27 cellular contexts compared by ENCODE assay signal in genomic region chr15:90145761-90146160, GRCh38.
"Had no signal": no experiment of that assay in that cellular context is flagged by ENCODE, and none has a peak within 500 bp of the region (broad histone marks: within the 10 kb centered on the region; RNA-seq: fewer than 3 reads in every experiment).

No MANE protein-coding gene starts in this region.

- DNase-seq: activated CD4-positive, alpha-beta T cell treated with anti-CD3 and anti-CD28 coated beads for 36 hours; activated CD4-positive, alpha-beta T cell treated with anti-CD3 and anti-CD28 coated beads, Interleukin-2, amount 50 U/mL, for 48 hours; activated CD4-positive, CD25-positive, alpha-beta regulatory T cell; activated CD8-positive, alpha-beta memory T cell treated with anti-CD3 and anti-CD28 coated beads for 24 hours; activated effector memory CD4-positive, alpha-beta T cell treated with Interleukin-2 at 50 U/mL for 16 hours; activated naive CD4-positive, alpha-beta T cell treated with Interleukin-2 at 50 U/mL for 16 hours; activated naive CD8-positive, alpha-beta T cell treated with anti-CD3 and anti-CD28 coated beads, Interleukin-2, amount 10 ng/mL, durations not matched to agents 7 days and 5 days; amygdala; central memory CD4-positive, alpha-beta T cell; foreskin keratinocyte; heart right ventricle; kidney glomerular epithelial cell; mesendoderm; psoas muscle; stimulated activated CD4-positive, alpha-beta T cell treated with anti-CD3 and anti-CD28 coated beads, Interleukin-15, amount 100 ng/mL, for 24 hours; stimulated activated CD4-positive, alpha-beta T cell treated with anti-CD3 and anti-CD28 coated beads, Interleukin-2, amount 100 ng/mL, for 24 hours; stimulated activated naive CD4-positive, alpha-beta T cell; T-helper 17 cell; T1000; transverse colon had no signal

- H3K4me3 Mint-ChIP-seq: activated CD4-positive, alpha-beta T cell treated with anti-CD3 and anti-CD28 coated beads for 36 hours; activated naive CD8-positive, alpha-beta T cell treated with anti-CD3 and anti-CD28 coated beads, Interleukin-2, amount 10 ng/mL, durations not matched to agents 7 days and 5 days; dendritic cell treated with granulocyte-macrophage colony-stimulating factor and Interleukin-4, amounts not matched to agents 40 ng/mL and 50 ng/mL, for 4 days; natural killer cell treated with Interleukin-12 subunit alpha and Interleukin-12 subunit beta and Interleukin-15 and Interleukin-18, amount 100 ng/mL, for 72 hours; T-helper 17 cell had no signal

- H3K36me3 ChIP-seq: breast epithelium, esophagus muscularis mucosa, heart right ventricle, transverse colon had no signal

- H3K9me3 Mint-ChIP-seq: dendritic cell treated with granulocyte-macrophage colony-stimulating factor and Interleukin-4, amounts not matched to agents 40 ng/mL and 50 ng/mL, for 4 days; natural killer cell treated with Interleukin-12 subunit alpha and Interleukin-12 subunit beta and Interleukin-15 and Interleukin-18, amount 100 ng/mL, for 72 hours had no signal

- H3K27ac Mint-ChIP-seq: activated CD4-positive, alpha-beta T cell treated with anti-CD3 and anti-CD28 coated beads for 36 hours; activated naive CD8-positive, alpha-beta T cell treated with anti-CD3 and anti-CD28 coated beads, Interleukin-2, amount 10 ng/mL, durations not matched to agents 7 days and 5 days; dendritic cell treated with granulocyte-macrophage colony-stimulating factor and Interleukin-4, amounts not matched to agents 40 ng/mL and 50 ng/mL, for 4 days; T-helper 17 cell had no signal

- H3K27me3 Mint-ChIP-seq: activated CD4-positive, alpha-beta T cell treated with anti-CD3 and anti-CD28 coated beads for 36 hours; natural killer cell treated with Interleukin-12 subunit alpha and Interleukin-12 subunit beta and Interleukin-15 and Interleukin-18, amount 100 ng/mL, for 72 hours; T-helper 17 cell had no signal

- H3K4me3 ChIP-seq: breast epithelium, esophagus muscularis mucosa, heart right ventricle, lung, psoas muscle, smooth muscle cell, transverse colon had no signal

- H3K36me3 Mint-ChIP-seq: natural killer cell treated with Interleukin-12 subunit alpha and Interleukin-12 subunit beta and Interleukin-15 and Interleukin-18, amount 100 ng/mL, for 72 hours had no signal

- H3K9me3 ChIP-seq: breast epithelium, esophagus muscularis mucosa, heart right ventricle, psoas muscle, transverse colon had no signal

- H3K4me1 ChIP-seq: breast epithelium, foreskin keratinocyte had no signal

- H3K27me3 ChIP-seq: breast epithelium, esophagus muscularis mucosa, foreskin keratinocyte, heart right ventricle, transverse colon had no signal

- H3K27ac ChIP-seq: breast epithelium, esophagus muscularis mucosa, foreskin keratinocyte, heart right ventricle, psoas muscle, transverse colon had no signal

- ATAC-seq: activated CD4-positive, alpha-beta T cell treated with anti-CD3 and anti-CD28 coated beads for 36 hours; foreskin keratinocyte; heart right ventricle; natural killer cell treated with Interleukin-12 subunit alpha and Interleukin-12 subunit beta and Interleukin-15 and Interleukin-18, amount 100 ng/mL, for 72 hours; psoas muscle; SK-N-SH treated with all-trans-retinoic acid at 6 μM for 48 hours; T-helper 17 cell had no signal
